2 cellular contexts compared by ENCODE assay signal in genomic region chr6:13288969-13289391, GRCh38.
A peak's percentile ranks its signal among the peaks of the same experiment; 100 is the strongest.
TF ChIP-seq lines count a peak whose summit lies in the region.

No MANE protein-coding gene starts in this region.

TF ChIP-seq in GM12878, 131 proteins besides CTCF, POLR2A, EP300 and RAD21:
- TF ChIP-seq ZBED1 (IDR thresholded peaks at IDR 0.05; ENCODE audit: borderline replicate concordance) = peak; percentile 39; the same call in 1 of the 2 replicates
- no peak for TF ChIP-seq PAX5 (IDR thresholded peaks at IDR 0.05; ENCODE audit: borderline replicate concordance, low read depth, low read length)
- no peak for TF ChIP-seq SMARCA5 (IDR thresholded peaks at IDR 0.05)
- TF ChIP-seq TCF3 (IDR thresholded peaks at IDR 0.05; ENCODE audit: borderline replicate concordance, insufficient read depth, low read depth, low read length) = no peak
- no peak for TF ChIP-seq GABPA (IDR thresholded peaks at IDR 0.05; ENCODE audit: low read depth)
TF ChIP-seq in GM12878: peak in this region for 1.

TF ChIP-seq in HepG2, 621 proteins besides CTCF, POLR2A, EP300 and RAD21 (continues in another document):
- no peak for TF ChIP-seq ELF1 (CRISPR knock-in tag; IDR thresholded peaks at IDR 0.05)
- no peak for TF ChIP-seq ZBTB25 (CRISPR knock-in tag; IDR thresholded peaks at IDR 0.05)
- no peak for TF ChIP-seq ZNF552 (CRISPR knock-in tag; IDR thresholded peaks at IDR 0.05; ENCODE audit: borderline replicate concordance)
- no peak for TF ChIP-seq ZNF333 (CRISPR knock-in tag; IDR thresholded peaks at IDR 0.05; ENCODE audit: borderline replicate concordance)
- no peak for TF ChIP-seq ZBTB33 (CRISPR knock-in tag; IDR thresholded peaks at IDR 0.05)
- TF ChIP-seq FOXK1 (CRISPR knock-in tag; IDR thresholded peaks at IDR 0.05; ENCODE audit: borderline replicate concordance, low read depth) = no peak
- TF ChIP-seq ZFP82 (CRISPR knock-in tag; IDR thresholded peaks at IDR 0.05; ENCODE audit: borderline replicate concordance) = no peak
- no peak for TF ChIP-seq SOX13 (IDR thresholded peaks at IDR 0.05)
- TF ChIP-seq SOX13 (CRISPR knock-in tag; conservative IDR thresholded peaks at IDR 0.05 in 1 of 2, IDR thresholded peaks at IDR 0.05 in 1 of 2) = no peak
- TF ChIP-seq ZNF275 (CRISPR knock-in tag; IDR thresholded peaks at IDR 0.05; ENCODE audit: borderline replicate concordance) = no peak
- TF ChIP-seq AGO1 (IDR thresholded peaks at IDR 0.05; ENCODE audit: low read depth, low read length, poor library complexity, severe bottlenecking) = no peak
- TF ChIP-seq SALL2 (CRISPR knock-in tag; IDR thresholded peaks at IDR 0.05) = no peak
- no peak for TF ChIP-seq YEATS2 (CRISPR knock-in tag; IDR thresholded peaks at IDR 0.05; ENCODE audit: borderline replicate concordance)
- no peak for TF ChIP-seq ZNF558 (CRISPR knock-in tag; IDR thresholded peaks at IDR 0.05; ENCODE audit: borderline replicate concordance)
- TF ChIP-seq THAP8 (CRISPR knock-in tag; IDR thresholded peaks at IDR 0.05; ENCODE audit: borderline replicate concordance) = no peak
- TF ChIP-seq BCL6 (CRISPR knock-in tag; IDR thresholded peaks at IDR 0.05) = no peak
- TF ChIP-seq HDAC1 (CRISPR knock-in tag; IDR thresholded peaks at IDR 0.05) = no peak
- peak; percentile 67 for TF ChIP-seq ZNF687 (CRISPR knock-in tag; IDR thresholded peaks at IDR 0.05)
- no peak for TF ChIP-seq CBFB (CRISPR knock-in tag; IDR thresholded peaks at IDR 0.05)
- TF ChIP-seq NRL (CRISPR knock-in tag; IDR thresholded peaks at IDR 0.05; ENCODE audit: borderline replicate concordance) = 0 out of 2 replicates have a peak, but pooled peaks have one; percentile 37
- no peak for TF ChIP-seq CREB3 (CRISPR knock-in tag; IDR thresholded peaks at IDR 0.05)
- no peak for TF ChIP-seq NR2C2 (CRISPR knock-in tag; IDR thresholded peaks at IDR 0.05; ENCODE audit: borderline replicate concordance)
- TF ChIP-seq PAXIP1 (CRISPR knock-in tag; conservative IDR thresholded peaks at IDR 0.05) = no peak
- TF ChIP-seq DNMT3B (CRISPR knock-in tag; conservative IDR thresholded peaks at IDR 0.05) = no peak
- TF ChIP-seq ZNF225 (CRISPR knock-in tag; IDR thresholded peaks at IDR 0.05) = no peak
- TF ChIP-seq ATRX (CRISPR knock-in tag; IDR thresholded peaks at IDR 0.05; ENCODE audit: borderline replicate concordance) = no peak
- TF ChIP-seq ZNF136 (CRISPR knock-in tag; IDR thresholded peaks at IDR 0.05; ENCODE audit: low read depth) = no peak
- TF ChIP-seq USF2 (IDR thresholded peaks at IDR 0.05; ENCODE audit: low read depth, low read length) = no peak
- TF ChIP-seq USF2 (CRISPR knock-in tag; IDR thresholded peaks at IDR 0.05; ENCODE audit: borderline replicate concordance) = no peak
- no peak for TF ChIP-seq HOMEZ (CRISPR knock-in tag; IDR thresholded peaks at IDR 0.05; ENCODE audit: low read depth)
- no peak for TF ChIP-seq ZNF276 (CRISPR knock-in tag; IDR thresholded peaks at IDR 0.05; ENCODE audit: low read depth)
- TF ChIP-seq SNAPC2 (CRISPR knock-in tag; IDR thresholded peaks at IDR 0.05) = no peak
- TF ChIP-seq KDM5B (CRISPR knock-in tag; IDR thresholded peaks at IDR 0.05; ENCODE audit: borderline replicate concordance) = peak; percentile 51; the same call in 1 of the 2 replicates
- TF ChIP-seq ZNF589 (CRISPR knock-in tag; conservative IDR thresholded peaks at IDR 0.05) = no peak
- TF ChIP-seq ZNF598 (CRISPR knock-in tag; IDR thresholded peaks at IDR 0.05; ENCODE audit: borderline replicate concordance) = peak; percentile 39; the same call in 1 of the 2 replicates
- TF ChIP-seq LBX2 (CRISPR knock-in tag; IDR thresholded peaks at IDR 0.05; ENCODE audit: borderline replicate concordance) = no peak
- no peak for TF ChIP-seq HNRNPLL (IDR thresholded peaks at IDR 0.05; ENCODE audit: low read depth, low read length, poor library complexity, severe bottlenecking)
- no peak for TF ChIP-seq IRX3 (CRISPR knock-in tag; IDR thresholded peaks at IDR 0.05; ENCODE audit: borderline replicate concordance, low read depth)
- no peak for TF ChIP-seq ZNF530 (CRISPR knock-in tag; IDR thresholded peaks at IDR 0.05; ENCODE audit: low read depth)
